9 cellular contexts compared by ENCODE assay signal in genomic region chr16:75053791-75054555, GRCh38. TPM values are rescaled to one million over a fixed set of nuclear protein-coding genes. Genes with fewer than 3 reads are reported as not detected.
DNase-seq lines count a peak whose midpoint lies in the region; ATAC-seq, FAIRE-seq and TF ChIP-seq lines count a peak whose summit lies in the region.
"Had no signal": no experiment of that assay in that cellular context is flagged by ENCODE, and none has a peak within 500 bp of the region (broad histone marks: within the 10 kb centered on the region; RNA-seq: fewer than 3 reads in every experiment).

No MANE protein-coding gene starts in this region.

- no peak for TF ChIP-seq POLR2A in H54 (IDR thresholded peaks at IDR 0.05; ENCODE audit: low read depth, low read length)

- DNase-seq in DMS79 treated with DMSO at 0.1 percent for 48 hours (lab: John Stamatoyannopoulos, UW) (peak; percentile 41), NCI-H2171 (lab: John Stamatoyannopoulos, UW) (peak; percentile 14), dorsolateral prefrontal cortex (peak; percentile 51 to 81 (median 68)), posterior cingulate gyrus (peak in 8 of 10 donors; percentile 40 to 95 (median 68)), H54 (ENCODE audit: insufficient read length, low spot score) (no peak), GM10266 (ENCODE audit: extremely low spot score) (no peak), DMS114 treated with DMSO at 0.1 percent for 48 hours (lab: John Stamatoyannopoulos, UW; ENCODE audit: unreplicated experiment) (no peak)
- DNase-seq: stimulated activated CD4-positive, alpha-beta T cell treated with anti-CD3 and anti-CD28 coated beads, Interleukin-1b, Interleukin-23, amount 100 ng/mL, for 48 hours had no signal

- TF ChIP-seq CTCF in dorsolateral prefrontal cortex (IDR thresholded peaks at IDR 0.05 in 54 of 56, conservative IDR thresholded peaks at IDR 0.05 in 2 of 56; ENCODE audit: low read depth in 1 of 56, partially characterized antibody in 56 of 56) (no peak), GM10266 (IDR thresholded peaks at IDR 0.05; ENCODE audit: control insufficient read depth, insufficient read depth, low read depth, missing control alignments) (no peak)

- intact Hi-C loops in dorsolateral prefrontal cortex (cut with DNase I), result loop anchor here in 1 of 2 donors (10.0 kb wide), 1 partner anchor 51 kb away; no protein-coding TSS in a partner anchor
- intact Hi-C loops in posterior cingulate gyrus (cut with DNase I), result no loop called here

- no peak for FAIRE-seq in H54 (lab: Jason Lieb, UNC)

- H3K4me3 ChIP-seq in dorsolateral prefrontal cortex, result no peak overlapping the region

- H3K27me3 ChIP-seq in dorsolateral prefrontal cortex, result no peaks in the 10 kb centered on the region

- H3K27ac ChIP-seq in dorsolateral prefrontal cortex, result peak overlapping the region in 43 of 59 donors; percentile 4 to 76 (median 43)

- no peak for ATAC-seq in GM19395 (IDR thresholded peaks at IDR 0.05; ENCODE audit: unreplicated experiment)

RNA-seq across cellular contexts. Expression of gene ZNRF1, which starts 55.1 kb away (rescaled TPM):
- 10 to 100 TPM; 23.1 to 64.5 (median 38.6) TPM for total RNA-seq in dorsolateral prefrontal cortex

Comparison
In these comparisons a context has a peak if more than half of its experiments do, and no peak if none do; other contexts are left out.
1. DNase-seq: peak in DMS79 treated with DMSO at 0.1 percent for 48 hours (single experiment), NCI-H2171 (single experiment), dorsolateral prefrontal cortex (10 of 10) and posterior cingulate gyrus (8 of 10); none in H54 (single experiment), GM10266 (single experiment) and DMS114 treated with DMSO at 0.1 percent for 48 hours (single experiment).